Comparison of ENCODE assay signal across 1 cellular context in the genomic region with DNA sequence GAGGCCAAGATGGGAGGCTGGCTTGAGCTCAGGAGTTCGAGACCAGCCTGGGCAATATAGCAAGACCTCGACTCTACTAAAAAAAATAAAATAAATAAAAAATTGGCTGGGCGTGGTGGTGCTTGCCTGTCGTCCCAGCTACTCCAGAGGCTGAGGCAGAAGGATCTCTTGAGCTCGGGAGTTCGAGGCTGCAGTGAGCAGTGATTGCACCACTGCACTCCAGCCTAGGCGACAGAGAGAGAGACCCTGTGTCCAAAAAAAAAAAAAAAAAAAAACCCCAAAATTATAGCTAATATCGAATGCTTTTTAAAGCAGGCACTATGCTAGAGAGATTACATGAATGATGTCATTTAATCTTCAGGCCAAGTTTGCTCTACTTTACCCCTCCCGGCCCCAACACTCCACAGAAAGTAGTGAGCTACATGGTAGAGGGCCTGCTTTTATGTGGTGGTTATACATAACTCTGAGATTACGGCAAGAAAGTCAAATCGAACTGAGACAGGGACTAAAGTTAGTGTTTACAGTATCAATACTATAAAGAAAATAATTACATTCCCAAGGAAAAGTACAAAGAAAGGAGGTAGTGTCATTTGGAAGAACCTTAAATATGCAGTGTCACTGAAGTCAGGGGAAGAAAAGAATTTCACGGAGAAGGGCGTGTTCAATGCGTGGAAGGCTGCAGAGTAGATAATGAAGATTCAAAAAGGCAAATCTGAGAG.
TF ChIP-seq lines count a peak whose summit lies in the region.

No MANE protein-coding gene starts in this region.

TF ChIP-seq in K562, 482 proteins besides CTCF, POLR2A, EP300 and RAD21 (continued from another document):
- TF ChIP-seq, protein P1, sequence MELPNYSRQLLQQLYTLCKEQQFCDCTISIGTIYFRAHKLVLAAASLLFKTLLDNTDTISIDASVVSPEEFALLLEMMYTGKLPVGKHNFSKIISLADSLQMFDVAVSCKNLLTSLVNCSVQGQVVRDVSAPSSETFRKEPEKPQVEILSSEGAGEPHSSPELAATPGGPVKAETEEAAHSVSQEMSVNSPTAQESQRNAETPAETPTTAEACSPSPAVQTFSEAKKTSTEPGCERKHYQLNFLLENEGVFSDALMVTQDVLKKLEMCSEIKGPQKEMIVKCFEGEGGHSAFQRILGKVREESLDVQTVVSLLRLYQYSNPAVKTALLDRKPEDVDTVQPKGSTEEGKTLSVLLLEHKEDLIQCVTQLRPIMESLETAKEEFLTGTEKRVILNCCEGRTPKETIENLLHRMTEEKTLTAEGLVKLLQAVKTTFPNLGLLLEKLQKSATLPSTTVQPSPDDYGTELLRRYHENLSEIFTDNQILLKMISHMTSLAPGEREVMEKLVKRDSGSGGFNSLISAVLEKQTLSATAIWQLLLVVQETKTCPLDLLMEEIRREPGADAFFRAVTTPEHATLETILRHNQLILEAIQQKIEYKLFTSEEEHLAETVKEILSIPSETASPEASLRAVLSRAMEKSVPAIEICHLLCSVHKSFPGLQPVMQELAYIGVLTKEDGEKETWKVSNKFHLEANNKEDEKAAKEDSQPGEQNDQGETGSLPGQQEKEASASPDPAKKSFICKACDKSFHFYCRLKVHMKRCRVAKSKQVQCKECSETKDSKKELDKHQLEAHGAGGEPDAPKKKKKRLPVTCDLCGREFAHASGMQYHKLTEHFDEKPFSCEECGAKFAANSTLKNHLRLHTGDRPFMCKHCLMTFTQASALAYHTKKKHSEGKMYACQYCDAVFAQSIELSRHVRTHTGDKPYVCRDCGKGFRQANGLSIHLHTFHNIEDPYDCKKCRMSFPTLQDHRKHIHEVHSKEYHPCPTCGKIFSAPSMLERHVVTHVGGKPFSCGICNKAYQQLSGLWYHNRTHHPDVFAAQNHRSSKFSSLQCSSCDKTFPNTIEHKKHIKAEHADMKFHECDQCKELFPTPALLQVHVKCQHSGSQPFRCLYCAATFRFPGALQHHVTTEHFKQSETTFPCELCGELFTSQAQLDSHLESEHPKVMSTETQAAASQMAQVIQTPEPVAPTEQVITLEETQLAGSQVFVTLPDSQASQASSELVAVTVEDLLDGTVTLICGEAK (IDR thresholded peaks at IDR 0.05) = 0 out of 2 replicates have a peak, but pooled peaks have one; percentile 14
- TF ChIP-seq, protein P1 (CRISPR knock-in tag; IDR thresholded peaks at IDR 0.05) = no peak
- no peak for TF ChIP-seq RBBP5 (IDR thresholded peaks at IDR 0.05; ENCODE audit: borderline replicate concordance, insufficient read depth, low read length, poor library complexity, severe bottlenecking)
- TF ChIP-seq C11orf30 (IDR thresholded peaks at IDR 0.05; ENCODE audit: low read depth) = peak; percentile 80
- 0 out of 2 replicates have a peak, but pooled peaks have one; percentile 35 for TF ChIP-seq DPF2 (IDR thresholded peaks at IDR 0.05)
- 0 out of 2 replicates have a peak, but pooled peaks have one; percentile 4 for TF ChIP-seq ZNF121 (CRISPR knock-in tag; conservative IDR thresholded peaks at IDR 0.05)
- no peak for TF ChIP-seq NUFIP1 (IDR thresholded peaks at IDR 0.05; ENCODE audit: partially characterized antibody)
- 0 out of 2 replicates have a peak, but pooled peaks have one; percentile 7 for TF ChIP-seq CBFA2T3 (IDR thresholded peaks at IDR 0.05)
- no peak for TF ChIP-seq PURB (CRISPR knock-in tag; IDR thresholded peaks at IDR 0.05; ENCODE audit: low read depth)
- TF ChIP-seq, protein P2, sequence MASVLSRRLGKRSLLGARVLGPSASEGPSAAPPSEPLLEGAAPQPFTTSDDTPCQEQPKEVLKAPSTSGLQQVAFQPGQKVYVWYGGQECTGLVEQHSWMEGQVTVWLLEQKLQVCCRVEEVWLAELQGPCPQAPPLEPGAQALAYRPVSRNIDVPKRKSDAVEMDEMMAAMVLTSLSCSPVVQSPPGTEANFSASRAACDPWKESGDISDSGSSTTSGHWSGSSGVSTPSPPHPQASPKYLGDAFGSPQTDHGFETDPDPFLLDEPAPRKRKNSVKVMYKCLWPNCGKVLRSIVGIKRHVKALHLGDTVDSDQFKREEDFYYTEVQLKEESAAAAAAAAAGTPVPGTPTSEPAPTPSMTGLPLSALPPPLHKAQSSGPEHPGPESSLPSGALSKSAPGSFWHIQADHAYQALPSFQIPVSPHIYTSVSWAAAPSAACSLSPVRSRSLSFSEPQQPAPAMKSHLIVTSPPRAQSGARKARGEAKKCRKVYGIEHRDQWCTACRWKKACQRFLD (CRISPR knock-in tag; IDR thresholded peaks at IDR 0.05) = 0 out of 2 replicates have a peak, but pooled peaks have one; percentile 23
- TF ChIP-seq ZBED1 (IDR thresholded peaks at IDR 0.05) = no peak
- no peak for TF ChIP-seq PRMT5 (CRISPR knock-in tag; IDR thresholded peaks at IDR 0.05)
- peak; percentile 41 for TF ChIP-seq ARID1B (IDR thresholded peaks at IDR 0.05)
- 0 out of 2 replicates have a peak, but pooled peaks have one; percentile 27 for TF ChIP-seq MXI1 (IDR thresholded peaks at IDR 0.05; ENCODE audit: low read depth, low read length)
- TF ChIP-seq, protein P3, sequence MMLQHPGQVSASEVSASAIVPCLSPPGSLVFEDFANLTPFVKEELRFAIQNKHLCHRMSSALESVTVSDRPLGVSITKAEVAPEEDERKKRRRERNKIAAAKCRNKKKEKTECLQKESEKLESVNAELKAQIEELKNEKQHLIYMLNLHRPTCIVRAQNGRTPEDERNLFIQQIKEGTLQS (IDR thresholded peaks at IDR 0.05) = peak; percentile 51; the same call in 1 of the 2 replicates
- TF ChIP-seq, protein P3 (CRISPR knock-in tag; conservative IDR thresholded peaks at IDR 0.05) = no peak
- peak; percentile 7 to 38; a peak in 2 of 4 replicates for TF ChIP-seq KDM1A (IDR thresholded peaks at IDR 0.05)
- TF ChIP-seq, protein P4, sequence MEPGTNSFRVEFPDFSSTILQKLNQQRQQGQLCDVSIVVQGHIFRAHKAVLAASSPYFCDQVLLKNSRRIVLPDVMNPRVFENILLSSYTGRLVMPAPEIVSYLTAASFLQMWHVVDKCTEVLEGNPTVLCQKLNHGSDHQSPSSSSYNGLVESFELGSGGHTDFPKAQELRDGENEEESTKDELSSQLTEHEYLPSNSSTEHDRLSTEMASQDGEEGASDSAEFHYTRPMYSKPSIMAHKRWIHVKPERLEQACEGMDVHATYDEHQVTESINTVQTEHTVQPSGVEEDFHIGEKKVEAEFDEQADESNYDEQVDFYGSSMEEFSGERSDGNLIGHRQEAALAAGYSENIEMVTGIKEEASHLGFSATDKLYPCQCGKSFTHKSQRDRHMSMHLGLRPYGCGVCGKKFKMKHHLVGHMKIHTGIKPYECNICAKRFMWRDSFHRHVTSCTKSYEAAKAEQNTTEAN (CRISPR knock-in tag; IDR thresholded peaks at IDR 0.05) = 0 out of 2 replicates have a peak, but pooled peaks have one; percentile 13
- TF ChIP-seq ATF7 (IDR thresholded peaks at IDR 0.05) = 0 out of 2 replicates have a peak, but pooled peaks have one; percentile 28
- 0 out of 2 replicates have a peak, but pooled peaks have one; percentile 2 for TF ChIP-seq POLR2H (tag; IDR thresholded peaks at IDR 0.05; ENCODE audit: low read depth)
- TF ChIP-seq MAFF (IDR thresholded peaks at IDR 0.05; ENCODE audit: low read length) = peak; percentile 26; the same call in 1 of the 2 replicates
- TF ChIP-seq, protein P5, sequence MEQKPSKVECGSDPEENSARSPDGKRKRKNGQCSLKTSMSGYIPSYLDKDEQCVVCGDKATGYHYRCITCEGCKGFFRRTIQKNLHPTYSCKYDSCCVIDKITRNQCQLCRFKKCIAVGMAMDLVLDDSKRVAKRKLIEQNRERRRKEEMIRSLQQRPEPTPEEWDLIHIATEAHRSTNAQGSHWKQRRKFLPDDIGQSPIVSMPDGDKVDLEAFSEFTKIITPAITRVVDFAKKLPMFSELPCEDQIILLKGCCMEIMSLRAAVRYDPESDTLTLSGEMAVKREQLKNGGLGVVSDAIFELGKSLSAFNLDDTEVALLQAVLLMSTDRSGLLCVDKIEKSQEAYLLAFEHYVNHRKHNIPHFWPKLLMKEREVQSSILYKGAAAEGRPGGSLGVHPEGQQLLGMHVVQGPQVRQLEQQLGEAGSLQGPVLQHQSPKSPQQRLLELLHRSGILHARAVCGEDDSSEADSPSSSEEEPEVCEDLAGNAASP (IDR thresholded peaks at IDR 0.05) = no peak
